Comparison of ENCODE assay signal across 1 cellular context in genomic region chr9:129968690-129969485, GRCh38.
TF ChIP-seq lines count a peak whose summit lies in the region.

No MANE protein-coding gene starts in this region.

TF ChIP-seq in SK-N-SH, 30 proteins besides CTCF, POLR2A, EP300 and RAD21 (continued from another document):
- TF ChIP-seq, protein P1, sequence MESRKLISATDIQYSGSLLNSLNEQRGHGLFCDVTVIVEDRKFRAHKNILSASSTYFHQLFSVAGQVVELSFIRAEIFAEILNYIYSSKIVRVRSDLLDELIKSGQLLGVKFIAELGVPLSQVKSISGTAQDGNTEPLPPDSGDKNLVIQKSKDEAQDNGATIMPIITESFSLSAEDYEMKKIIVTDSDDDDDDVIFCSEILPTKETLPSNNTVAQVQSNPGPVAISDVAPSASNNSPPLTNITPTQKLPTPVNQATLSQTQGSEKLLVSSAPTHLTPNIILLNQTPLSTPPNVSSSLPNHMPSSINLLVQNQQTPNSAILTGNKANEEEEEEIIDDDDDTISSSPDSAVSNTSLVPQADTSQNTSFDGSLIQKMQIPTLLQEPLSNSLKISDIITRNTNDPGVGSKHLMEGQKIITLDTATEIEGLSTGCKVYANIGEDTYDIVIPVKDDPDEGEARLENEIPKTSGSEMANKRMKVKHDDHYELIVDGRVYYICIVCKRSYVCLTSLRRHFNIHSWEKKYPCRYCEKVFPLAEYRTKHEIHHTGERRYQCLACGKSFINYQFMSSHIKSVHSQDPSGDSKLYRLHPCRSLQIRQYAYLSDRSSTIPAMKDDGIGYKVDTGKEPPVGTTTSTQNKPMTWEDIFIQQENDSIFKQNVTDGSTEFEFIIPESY (IDR thresholded peaks at IDR 0.05; ENCODE audit: borderline replicate concordance, low read depth) = peak; percentile 70; the same call in 1 of the 2 replicates
- TF ChIP-seq YY1 (IDR thresholded peaks at IDR 0.05; ENCODE audit: low read depth) = peak; percentile 46; the same call in 1 of the 2 replicates
- no peak for TF ChIP-seq MXI1 (IDR thresholded peaks at IDR 0.05; ENCODE audit: low read depth, low read length)
- TF ChIP-seq USF1 (IDR thresholded peaks at IDR 0.05; ENCODE audit: borderline replicate concordance, low read depth) = no peak
- peak; percentile 61; the same call in 1 of the 2 replicates for TF ChIP-seq FOXM1 (IDR thresholded peaks at IDR 0.05; ENCODE audit: low read depth)
- TF ChIP-seq, protein P2, sequence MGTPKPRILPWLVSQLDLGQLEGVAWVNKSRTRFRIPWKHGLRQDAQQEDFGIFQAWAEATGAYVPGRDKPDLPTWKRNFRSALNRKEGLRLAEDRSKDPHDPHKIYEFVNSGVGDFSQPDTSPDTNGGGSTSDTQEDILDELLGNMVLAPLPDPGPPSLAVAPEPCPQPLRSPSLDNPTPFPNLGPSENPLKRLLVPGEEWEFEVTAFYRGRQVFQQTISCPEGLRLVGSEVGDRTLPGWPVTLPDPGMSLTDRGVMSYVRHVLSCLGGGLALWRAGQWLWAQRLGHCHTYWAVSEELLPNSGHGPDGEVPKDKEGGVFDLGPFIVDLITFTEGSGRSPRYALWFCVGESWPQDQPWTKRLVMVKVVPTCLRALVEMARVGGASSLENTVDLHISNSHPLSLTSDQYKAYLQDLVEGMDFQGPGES (IDR thresholded peaks at IDR 0.05; ENCODE audit: low read depth, low read length) = no peak
- peak; percentile 91 for TF ChIP-seq TEAD4 (IDR thresholded peaks at IDR 0.05; ENCODE audit: borderline replicate concordance, insufficient read depth)
- peak; percentile 64; the same call in 1 of the 2 replicates for TF ChIP-seq MEF2A (IDR thresholded peaks at IDR 0.05; ENCODE audit: borderline replicate concordance, low read depth)
- TF ChIP-seq TAF1 (IDR thresholded peaks at IDR 0.05; ENCODE audit: borderline replicate concordance, low read depth, low read length) = 0 out of 2 replicates have a peak, but pooled peaks have one; percentile 28
- TF ChIP-seq, protein P3, sequence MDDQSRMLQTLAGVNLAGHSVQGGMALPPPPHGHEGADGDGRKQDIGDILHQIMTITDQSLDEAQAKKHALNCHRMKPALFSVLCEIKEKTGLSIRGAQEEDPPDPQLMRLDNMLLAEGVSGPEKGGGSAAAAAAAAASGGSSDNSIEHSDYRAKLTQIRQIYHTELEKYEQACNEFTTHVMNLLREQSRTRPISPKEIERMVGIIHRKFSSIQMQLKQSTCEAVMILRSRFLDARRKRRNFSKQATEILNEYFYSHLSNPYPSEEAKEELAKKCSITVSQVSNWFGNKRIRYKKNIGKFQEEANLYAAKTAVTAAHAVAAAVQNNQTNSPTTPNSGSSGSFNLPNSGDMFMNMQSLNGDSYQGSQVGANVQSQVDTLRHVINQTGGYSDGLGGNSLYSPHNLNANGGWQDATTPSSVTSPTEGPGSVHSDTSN (IDR thresholded peaks at IDR 0.05) = peak; percentile 92
- no peak for TF ChIP-seq FOXJ3 (CRISPR knock-in tag; IDR thresholded peaks at IDR 0.05)
- TF ChIP-seq POLR2AphosphoS5 (IDR thresholded peaks at IDR 0.05; ENCODE audit: low read depth, low read length) = peak; percentile 74; the same call in 1 of the 2 replicates
- TF ChIP-seq TCF12 (IDR thresholded peaks at IDR 0.05) = peak; percentile 94
- TF ChIP-seq GABPA (IDR thresholded peaks at IDR 0.05; ENCODE audit: low read depth) = no peak
- no peak for TF ChIP-seq RFX5 (IDR thresholded peaks at IDR 0.05; ENCODE audit: low read length)
- peak; percentile 98 for TF ChIP-seq NFIC (IDR thresholded peaks at IDR 0.05; ENCODE audit: borderline replicate concordance)
- TF ChIP-seq EZH2phosphoT487 (IDR thresholded peaks at IDR 0.05; ENCODE audit: borderline replicate concordance, low read depth) = no peak
